In genomic region chr15:88605507-88606436, GRCh38 we compare ENCODE assay signal across 9 cellular contexts. TPM values are rescaled to one million over a fixed set of nuclear protein-coding genes. Genes with fewer than 3 reads are reported as not detected.
DNase-seq lines count a peak whose midpoint lies in the region; ATAC-seq and TF ChIP-seq lines count a peak whose summit lies in the region.
"Had no signal": no experiment of that assay in that cellular context is flagged by ENCODE, and none has a peak within 500 bp of the region (broad histone marks: within the 10 kb centered on the region; RNA-seq: fewer than 3 reads in every experiment).

No MANE protein-coding gene starts in this region.

- no peaks in the 10 kb centered on the region for H3K9me3 ChIP-seq in right atrium auricular region
- no peaks in the 10 kb centered on the region for H3K9me3 ChIP-seq in right cardiac atrium (ENCODE audit: control insufficient read depth, low read length)

- H3K36me3 ChIP-seq in right atrium auricular region: no peaks in the 10 kb centered on the region

- intact Hi-C loops in Right ventricle myocardium superior (cut with DNase I): no loop called here
- intact Hi-C loops in right cardiac atrium (cut with DNase I): no loop called here

- H3K27me3 ChIP-seq in right atrium auricular region (peaks cover 11 to 17% of the 10 kb centered on the region in 2 donors), right cardiac atrium (ENCODE audit: control insufficient read depth, insufficient read depth) (no peaks in the 10 kb centered on the region)

- H3K27ac ChIP-seq in right atrium auricular region: no peak overlapping the region
- no peak overlapping the region for H3K27ac ChIP-seq in right cardiac atrium (ENCODE audit: low read length)

- H3K4me3 ChIP-seq in right atrium auricular region (no peak overlapping the region), right cardiac atrium (ENCODE audit: low read length) (no peak overlapping the region)
- H3K4me3 ChIP-seq: lung had no signal

- 5% methylated on average over 48 of the region's 48 CpGs for WGBS in right cardiac atrium

- H3K4me1 ChIP-seq in right atrium auricular region (peaks cover 0 to 22% of the 10 kb centered on the region in 2 donors), right cardiac atrium (ENCODE audit: control insufficient read depth, insufficient read depth, low read length) (no peaks in the 10 kb centered on the region)

- ATAC-seq in Right ventricle myocardium superior (ENCODE audit: poor library complexity): peak; percentile 92
- peak; percentile 73 to 78 for ATAC-seq in right cardiac atrium
- no peak for ATAC-seq in GM18907 (IDR thresholded peaks at IDR 0.05; ENCODE audit: unreplicated experiment)
- ATAC-seq in GM18502 (IDR thresholded peaks at IDR 0.05; ENCODE audit: poor library complexity, unreplicated experiment): no peak

- TF ChIP-seq CTCF in right atrium auricular region (IDR thresholded peaks at IDR 0.05): no peak

- DNase-seq in Right ventricle myocardium superior: peak; percentile 70
- DNase-seq in right atrium auricular region (ENCODE audit: low spot score): no peak
- peak; percentile 40 for DNase-seq in activated T-cell treated with anti-CD3 and anti-CD28 coated beads for 48 hours (ENCODE audit: low read depth)
- peak; percentile 51 to 78 (median 77) for DNase-seq in right cardiac atrium
- DNase-seq in stimulated activated CD4-positive, alpha-beta T cell treated with anti-CD3 and anti-CD28 coated beads, Interleukin-15, amount 100 ng/mL, for 24 hours: peak; percentile 63
- no peak for DNase-seq in SIG-M5 treated with dmso at 0.1 percent for 504 hours (lab: John Stamatoyannopoulos, UW; ENCODE audit: unreplicated experiment)

RNA-seq across cellular contexts. Expression of gene AEN, which starts 15.4 kb away (rescaled TPM):
- total RNA-seq in Right ventricle myocardium superior (10.0 TPM), right atrium auricular region (1 to 10 TPM; 5.1 to 8.0 TPM), right cardiac atrium (1 to 10 TPM; 4.0 to 9.5 (median 6.9) TPM)
- 4.1 TPM for polyA plus RNA-seq in right cardiac atrium

RNA-seq across cellular contexts. Expression of gene ISG20, which starts 33.0 kb away (rescaled TPM):
- total RNA-seq in Right ventricle myocardium superior (2.5 TPM), right atrium auricular region (10 to 100 TPM in 1 of 2 donors, 1 to 10 TPM in 1; 2.3 to 11.1 TPM), right cardiac atrium (1 to 10 TPM; 3.4 to 5.8 (median 4.7) TPM)
- polyA plus RNA-seq in right cardiac atrium: 5.3 TPM

RNA-seq across cellular contexts. Expression of gene DET1, which starts 59.3 kb away (rescaled TPM):
- 6.8 TPM for total RNA-seq in Right ventricle myocardium superior
- 1 to 10 TPM; 5.1 to 8.7 TPM for total RNA-seq in right atrium auricular region
- 1 to 10 TPM; 5.1 to 8.0 (median 6.8) TPM for total RNA-seq in right cardiac atrium
- polyA plus RNA-seq in right cardiac atrium: 6.0 TPM

Comparison
In these comparisons a context has a peak if more than half of its experiments do, and no peak if none do; other contexts are left out.
1. DNase-seq: peak in Right ventricle myocardium superior (single experiment), activated T-cell treated with anti-CD3 and anti-CD28 coated beads for 48 hours (single experiment), right cardiac atrium (3 of 3) and stimulated activated CD4-positive, alpha-beta T cell treated with anti-CD3 and anti-CD28 coated beads, Interleukin-15, amount 100 ng/mL, for 24 hours (single experiment); none in right atrium auricular region (single experiment) and SIG-M5 treated with dmso at 0.1 percent for 504 hours (single experiment).
2. ATAC-seq: peak in Right ventricle myocardium superior (single experiment) and right cardiac atrium (2 of 2); none in GM18907 (single experiment) and GM18502 (single experiment).